ENCODE assay signal across 8 cellular contexts in the genomic region with DNA sequence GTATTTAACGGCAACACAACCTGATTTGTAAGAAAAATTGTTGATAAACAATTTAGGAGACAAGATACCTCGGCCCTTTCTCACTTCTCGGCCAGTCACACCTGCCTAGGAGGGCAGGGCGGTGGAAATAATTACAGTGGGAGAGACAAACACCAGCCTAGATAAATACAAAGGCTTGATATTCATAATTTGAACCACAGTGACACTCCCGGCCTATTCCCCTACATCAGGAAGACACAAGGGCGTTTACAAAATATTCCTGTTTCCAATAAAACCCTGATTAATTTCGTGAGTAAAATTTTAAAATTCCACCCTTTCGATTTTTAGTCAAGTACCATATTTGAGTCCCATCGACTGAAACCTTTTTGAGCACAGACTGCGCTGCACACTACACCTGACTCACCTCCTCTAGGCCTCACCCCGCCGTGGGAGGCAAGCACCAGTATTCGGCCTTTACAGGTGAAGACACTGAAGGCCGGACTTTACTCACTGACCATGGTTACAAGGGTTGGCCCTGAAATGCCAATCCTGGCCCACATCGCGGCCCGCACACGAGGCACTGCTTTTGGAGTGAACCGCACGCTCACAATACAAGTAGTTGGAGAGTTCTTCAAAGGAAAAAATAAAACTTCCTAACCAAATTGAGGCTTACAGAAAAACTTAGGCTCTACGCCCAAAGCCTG. TPM values are rescaled to one million over a fixed set of nuclear protein-coding genes. Genes with fewer than 3 reads are reported as not detected.
A peak's percentile ranks its signal among the peaks of the same experiment; 100 is the strongest.
DNase-seq lines count a peak whose midpoint lies in the region; ATAC-seq and TF ChIP-seq lines count a peak whose summit lies in the region.

No MANE protein-coding gene starts in this region.

- DNase-seq in DMS 273 (lab: John Stamatoyannopoulos, UW; ENCODE audit: unreplicated experiment) (peak; percentile 35), DMS 273 treated with DMSO at 0.1 percent for 48 hours (lab: John Stamatoyannopoulos, UW) (no peak), cardiac muscle cell (ENCODE audit: low read depth in 1 of 2, low spot score in 1 of 2) (no peak), pons (ENCODE audit: low spot score) (peak; percentile 28), GM13976 (ENCODE audit: low spot score) (no peak)
- DNase-seq in activated naive CD4-positive, alpha-beta T cell treated with anti-CD3 and anti-CD28 coated beads, Interleukin-2, amount 50 U/mL, for 16 hours = peak; percentile 63

- H3K4me1 ChIP-seq in OCI-LY3 (ENCODE audit: low read length) (peaks cover 30% of the 10 kb centered on the region), cardiac muscle cell (ENCODE audit: low read depth) (peaks cover 4% of the 10 kb centered on the region)

- 0 out of 2 replicates have a peak overlapping the region, but pooled peaks have one; percentile 98 for H2AFZ ChIP-seq in OCI-LY3 (ENCODE audit: low read depth, low read length)

- H3K9ac ChIP-seq in OCI-LY3 (ENCODE audit: low read length) = peak overlapping the region; percentile 97

- in situ Hi-C loops in GM13976 (cut with MboI; ENCODE audit: low sequenced_read_pairs, unreplicated experiment) = no loop called here

- peaks cover 42% of the 10 kb centered on the region for H4K20me1 ChIP-seq in OCI-LY3 (ENCODE audit: insufficient read depth, low read length)

- no peak for ATAC-seq in HG02870 (IDR thresholded peaks at IDR 0.05; ENCODE audit: unreplicated experiment)

- peaks cover 14% of the 10 kb centered on the region for H3K36me3 ChIP-seq in OCI-LY3 (replicated peaks; ENCODE audit: low read depth, low read length)
- no peaks in the 10 kb centered on the region for H3K36me3 ChIP-seq in cardiac muscle cell

- TF ChIP-seq CTCF in OCI-LY3 (IDR thresholded peaks at IDR 0.05; ENCODE audit: low read depth, low read length) (no peak), cardiac muscle cell (IDR thresholded peaks at IDR 0.05; ENCODE audit: low read depth, low read length) (no peak), GM13976 (IDR thresholded peaks at IDR 0.05; ENCODE audit: borderline replicate concordance, control extremely low read depth, extremely low read depth, insufficient read depth, missing control alignments) (no peak)

- peak overlapping the region; percentile 90 for H3K4me2 ChIP-seq in OCI-LY3 (ENCODE audit: low read length)

- H3K27me3 ChIP-seq in OCI-LY3 (ENCODE audit: low read depth, low read length) (no peaks in the 10 kb centered on the region), cardiac muscle cell (no peaks in the 10 kb centered on the region)

- H3K27ac ChIP-seq in OCI-LY3 (ENCODE audit: low read length) (peak overlapping the region; percentile 80), cardiac muscle cell (peak overlapping the region; percentile 97)

- H3K9me3 ChIP-seq in OCI-LY3 (ENCODE audit: insufficient read depth, low read length) = no peaks in the 10 kb centered on the region
- no peaks in the 10 kb centered on the region for H3K9me3 ChIP-seq in cardiac muscle cell (ENCODE audit: low read depth)

- H3K4me3 ChIP-seq in OCI-LY3 (ENCODE audit: low read length) (peak overlapping the region; percentile 81), cardiac muscle cell (peak overlapping the region; percentile 46)

- H3K79me2 ChIP-seq in OCI-LY3 (ENCODE audit: low read length) = peaks cover 56% of the 10 kb centered on the region

RNA-seq across cellular contexts. Expression of a gene that starts 0.8 kb away (rescaled TPM):
- total RNA-seq in cardiac muscle cell = 90.2 and 176 TPM in 2 replicates
- 78.9 and 133 TPM in 2 replicates for polyA plus RNA-seq in cardiac muscle cell

RNA-seq across cellular contexts. Expression of a gene that starts 39.3 kb away (rescaled TPM):
- total RNA-seq in cardiac muscle cell = 15.2 and 27.7 TPM in 2 replicates
- 5.1 and 7.4 TPM in 2 replicates for polyA plus RNA-seq in cardiac muscle cell

Comparison
In these comparisons a context has a peak if more than half of its experiments do, and no peak if none do; other contexts are left out.
1. DNase-seq: peak in DMS 273 (single experiment), activated naive CD4-positive, alpha-beta T cell treated with anti-CD3 and anti-CD28 coated beads, Interleukin-2, amount 50 U/mL, for 16 hours (single experiment) and pons (single experiment); none in DMS 273 treated with DMSO at 0.1 percent for 48 hours (single experiment), cardiac muscle cell (0 of 2) and GM13976 (single experiment).